1 cellular context compared by ENCODE assay signal in genomic region chr7:157138424-157139141, GRCh38.
A peak's percentile ranks its signal among the peaks of the same experiment; 100 is the strongest.
TF ChIP-seq lines count a peak whose summit lies in the region.

UBE3C (plus strand) TSS chr7:157138926; CDS start chr7:157139273, 347 bp downstream.

TF ChIP-seq in WTC11, 78 proteins besides CTCF, POLR2A, EP300 and RAD21 (continued from another document):
- TF ChIP-seq AFF4 (CRISPR knock-in tag; IDR thresholded peaks at IDR 0.05; ENCODE audit: borderline replicate concordance) = no peak
- TF ChIP-seq ZNF317 (CRISPR knock-in tag; IDR thresholded peaks at IDR 0.05; ENCODE audit: borderline replicate concordance, low read depth) = peak; percentile 22; the same call in 1 of the 2 replicates
- peak; percentile 92 for TF ChIP-seq FOXK1 (CRISPR knock-in tag; IDR thresholded peaks at IDR 0.05)
- TF ChIP-seq TCF7 (CRISPR knock-in tag; IDR thresholded peaks at IDR 0.05; ENCODE audit: low read depth) = no peak
- peak; percentile 88 for TF ChIP-seq TEAD1 (CRISPR knock-in tag; IDR thresholded peaks at IDR 0.05)
- TF ChIP-seq USF2 (CRISPR knock-in tag; IDR thresholded peaks at IDR 0.05) = no peak
- TF ChIP-seq RORB (CRISPR knock-in tag; IDR thresholded peaks at IDR 0.05) = no peak
- TF ChIP-seq ZBTB21 (CRISPR knock-in tag; IDR thresholded peaks at IDR 0.05; ENCODE audit: borderline replicate concordance) = no peak
- TF ChIP-seq ZNF512 (CRISPR knock-in tag; IDR thresholded peaks at IDR 0.05; ENCODE audit: borderline replicate concordance) = no peak
- TF ChIP-seq JAZF1 (CRISPR knock-in tag; IDR thresholded peaks at IDR 0.05) = no peak
- TF ChIP-seq CBFB (CRISPR knock-in tag; IDR thresholded peaks at IDR 0.05; ENCODE audit: low read depth) = no peak
- no peak for TF ChIP-seq HMGA2 (CRISPR knock-in tag; IDR thresholded peaks at IDR 0.05)
- no peak for TF ChIP-seq STAT6 (CRISPR knock-in tag; conservative IDR thresholded peaks at IDR 0.05; ENCODE audit: low read depth)
- no peak for TF ChIP-seq IRF2 (CRISPR knock-in tag; IDR thresholded peaks at IDR 0.05; ENCODE audit: borderline replicate concordance, low read depth)
- TF ChIP-seq TP53 (CRISPR knock-in tag; IDR thresholded peaks at IDR 0.05) = no peak
- TF ChIP-seq NFATC4 (CRISPR knock-in tag; IDR thresholded peaks at IDR 0.05) = no peak
- no peak; the same call in 1 of the 2 replicates for TF ChIP-seq KAT7 (CRISPR knock-in tag; IDR thresholded peaks at IDR 0.05; ENCODE audit: borderline replicate concordance)
- peak; percentile 92 for TF ChIP-seq ZSCAN18 (CRISPR knock-in tag; IDR thresholded peaks at IDR 0.05)
- TF ChIP-seq CREM (CRISPR knock-in tag; IDR thresholded peaks at IDR 0.05) = peak; percentile 73
- no peak for TF ChIP-seq ELF4 (CRISPR knock-in tag; IDR thresholded peaks at IDR 0.05; ENCODE audit: low read depth)
- no peak for TF ChIP-seq NR3C1 (CRISPR knock-in tag; conservative IDR thresholded peaks at IDR 0.05; ENCODE audit: low read depth)
- no peak for TF ChIP-seq ERG (CRISPR knock-in tag; IDR thresholded peaks at IDR 0.05)
- no peak for TF ChIP-seq ESRRA (CRISPR knock-in tag; IDR thresholded peaks at IDR 0.05; ENCODE audit: borderline replicate concordance)
- no peak for TF ChIP-seq ZNF532 (CRISPR knock-in tag; IDR thresholded peaks at IDR 0.05; ENCODE audit: borderline replicate concordance)
- no peak for TF ChIP-seq ZNF396 (CRISPR knock-in tag; IDR thresholded peaks at IDR 0.05; ENCODE audit: borderline replicate concordance)
- no peak for TF ChIP-seq ATF2 (CRISPR knock-in tag; IDR thresholded peaks at IDR 0.05; ENCODE audit: borderline replicate concordance, low read depth)
- no peak for TF ChIP-seq NR1H2 (CRISPR knock-in tag; IDR thresholded peaks at IDR 0.05)
- no peak for TF ChIP-seq NR2C2 (CRISPR knock-in tag; IDR thresholded peaks at IDR 0.05)
- no peak for TF ChIP-seq ATF6 (CRISPR knock-in tag; IDR thresholded peaks at IDR 0.05)
- no peak for TF ChIP-seq SMAD3 (CRISPR knock-in tag; IDR thresholded peaks at IDR 0.05; ENCODE audit: borderline replicate concordance)
